ENCODE assay signal across 9 cellular contexts in the genomic region with DNA sequence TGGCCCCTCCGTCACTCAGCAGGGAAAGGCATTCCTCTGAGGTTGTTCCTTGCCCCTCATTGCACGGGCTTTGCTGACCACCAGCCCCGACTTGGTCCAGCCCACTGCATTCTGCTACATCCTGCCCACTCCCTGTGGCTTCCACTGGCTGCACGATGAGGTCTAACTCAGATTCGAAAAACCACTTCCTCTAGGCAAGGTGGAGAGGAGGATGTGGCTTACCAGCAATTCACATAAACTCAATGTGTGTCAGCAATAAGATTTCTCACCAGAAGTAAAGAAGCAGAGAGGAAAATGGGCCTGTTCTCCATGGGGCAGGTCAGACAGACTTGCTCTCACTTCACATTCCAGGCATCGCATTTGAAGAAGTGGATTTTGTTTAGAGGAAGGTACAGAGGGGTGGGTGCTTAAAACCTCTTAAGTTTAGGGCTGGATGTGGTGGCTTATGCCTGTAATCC. TPM values are rescaled to one million over a fixed set of nuclear protein-coding genes. Genes with fewer than 3 reads are reported as not detected.
DNase-seq lines count a peak whose midpoint lies in the region; ATAC-seq and TF ChIP-seq lines count a peak whose summit lies in the region.
"Had no signal": no experiment of that assay in that cellular context is flagged by ENCODE, and none has a peak within 500 bp of the region (broad histone marks: within the 10 kb centered on the region; RNA-seq: fewer than 3 reads in every experiment).

No MANE protein-coding gene starts in this region.

- H3K9me2 ChIP-seq in SU-DHL-6 (replicated peaks; ENCODE audit: insufficient read depth, low read length), result no peaks in the 10 kb centered on the region

- DNase-seq in stimulated activated CD4-positive, alpha-beta T cell treated with anti-CD3 and anti-CD28 coated beads, Interleukin-15, amount 100 ng/mL, for 24 hours, result peak; percentile 75
- DNase-seq in stimulated activated CD4-positive, alpha-beta T cell treated with anti-CD3 and anti-CD28 coated beads, Interleukin-12 subunit alpha, Interleukin-12 subunit beta, amount 100 ng/mL, for 4 hours, result no peak
- DNase-seq in central memory CD4-positive, alpha-beta T cell, result peak; percentile 86
- DNase-seq in upper lobe of right lung (no peak), iPS-NIHi11 (ENCODE audit: low spot score) (no peak), SK-N-DZ (ENCODE audit: low spot score) (no peak)

- intact Hi-C loops in upper lobe of right lung (cut with DNase I), result no loop called here

- H3K27ac ChIP-seq in SU-DHL-6 (ENCODE audit: low read depth, low read length), result peak overlapping the region; percentile 33; the same call in 1 of the 2 replicates
- H3K27ac ChIP-seq in upper lobe of right lung, result no peak overlapping the region
- H3K27ac ChIP-seq: C4-2B had no signal

- H3K9ac ChIP-seq in SU-DHL-6 (ENCODE audit: low read length), result no peak overlapping the region

- peaks cover 31% of the 10 kb centered on the region for H3K4me1 ChIP-seq in upper lobe of right lung

- H3K4me2 ChIP-seq in SU-DHL-6 (ENCODE audit: low read depth, low read length, poor library complexity, severe bottlenecking), result peak overlapping the region; percentile 11

- H3K4me3 ChIP-seq in SU-DHL-6 (ENCODE audit: insufficient read depth, low read length, poor library complexity, severe bottlenecking) (no peak overlapping the region), upper lobe of right lung (no peak overlapping the region)

- no peaks in the 10 kb centered on the region for H3K79me2 ChIP-seq in SU-DHL-6 (ENCODE audit: insufficient read depth, low read length)

- no peaks in the 10 kb centered on the region for H3F3A ChIP-seq in SU-DHL-6 (ENCODE audit: insufficient read depth)

- TF ChIP-seq CTCF in SU-DHL-6 (IDR thresholded peaks at IDR 0.05; ENCODE audit: insufficient read depth, low read length, poor library complexity, severe bottlenecking) (no peak), upper lobe of right lung (IDR thresholded peaks at IDR 0.05) (no peak)

- H4K20me1 ChIP-seq in SU-DHL-6 (ENCODE audit: low read depth, low read length), result no peaks in the 10 kb centered on the region

- no peaks in the 10 kb centered on the region for H3K27me3 ChIP-seq in SU-DHL-6 (ENCODE audit: low read length)
- no peaks in the 10 kb centered on the region for H3K27me3 ChIP-seq in upper lobe of right lung

- H2AFZ ChIP-seq in SU-DHL-6 (ENCODE audit: low read depth, low read length, severe bottlenecking), result no peak overlapping the region

- no peaks in the 10 kb centered on the region for H3K9me3 ChIP-seq in SU-DHL-6 (ENCODE audit: insufficient read depth, low read length)
- no peaks in the 10 kb centered on the region for H3K9me3 ChIP-seq in upper lobe of right lung

- H3K36me3 ChIP-seq in SU-DHL-6 (ENCODE audit: low read length) (no peaks in the 10 kb centered on the region), upper lobe of right lung (peaks cover 4% of the 10 kb centered on the region)

- ATAC-seq in HG03095 (IDR thresholded peaks at IDR 0.05; ENCODE audit: unreplicated experiment), result peak; percentile 53
- ATAC-seq in upper lobe of right lung, result peak; percentile 42

RNA-seq across cellular contexts. Expression of gene GPR68, which starts 14.7 kb away (rescaled TPM):
- total RNA-seq in upper lobe of right lung, result 6.3 TPM
- polyA plus RNA-seq in SK-N-DZ (2014; cell fraction: cytosol; rRNA removed), result 0.07 TPM in 1 of 2 replicates, not detected in the other
- not detected in 2 replicates for polyA plus RNA-seq in SK-N-DZ (2014; cell fraction: nucleus; rRNA removed)

Comparison
In these comparisons a context has a peak if more than half of its experiments do, and no peak if none do; other contexts are left out.
1. DNase-seq: peak in stimulated activated CD4-positive, alpha-beta T cell treated with anti-CD3 and anti-CD28 coated beads, Interleukin-15, amount 100 ng/mL, for 24 hours (single experiment) and central memory CD4-positive, alpha-beta T cell (single experiment); none in stimulated activated CD4-positive, alpha-beta T cell treated with anti-CD3 and anti-CD28 coated beads, Interleukin-12 subunit alpha, Interleukin-12 subunit beta, amount 100 ng/mL, for 4 hours (single experiment), upper lobe of right lung (single experiment), iPS-NIHi11 (single experiment) and SK-N-DZ (single experiment).